Comparison of ENCODE assay signal across 17 cellular contexts in the genomic region with DNA sequence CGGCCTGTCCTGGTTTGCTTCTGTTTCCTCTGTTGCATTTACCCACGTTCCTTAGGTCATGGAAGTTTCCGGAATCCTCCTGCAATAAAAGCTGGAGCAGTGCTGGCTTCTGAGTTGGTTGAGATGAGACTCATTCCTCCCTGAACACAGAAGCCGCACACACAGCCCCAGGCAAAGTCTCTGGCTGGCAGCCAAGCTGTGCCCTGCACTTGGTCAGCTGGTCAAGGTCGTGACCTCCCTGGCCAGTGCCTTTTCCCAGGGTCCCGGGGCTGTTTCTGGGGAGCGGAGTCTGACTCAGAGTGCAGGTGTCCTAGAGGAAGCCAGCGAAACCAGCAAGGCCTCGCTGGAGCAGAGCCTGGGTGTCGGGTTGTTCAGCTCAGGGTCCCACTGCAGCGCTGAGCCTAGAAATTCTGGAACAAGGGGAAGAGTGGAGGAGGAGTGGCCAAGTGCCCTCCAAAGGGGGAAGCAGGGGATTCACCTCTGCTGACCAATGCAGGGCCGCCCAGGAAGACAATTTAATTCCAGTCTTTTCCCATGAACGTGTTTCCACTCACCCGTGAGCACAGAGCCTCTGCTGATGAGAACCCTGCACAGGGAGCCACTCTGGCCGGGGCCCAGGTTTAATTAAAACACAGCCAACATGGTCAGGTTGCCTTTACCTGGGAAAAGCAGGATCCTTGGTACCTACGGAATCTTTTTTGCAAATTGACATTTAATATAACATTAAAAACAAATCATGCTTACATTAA.
A peak's percentile ranks its signal among the peaks of the same experiment; 100 is the strongest.
DNase-seq lines count a peak whose midpoint lies in the region; ATAC-seq and TF ChIP-seq lines count a peak whose summit lies in the region.
"Had no signal": no experiment of that assay in that cellular context is flagged by ENCODE, and none has a peak within 500 bp of the region (broad histone marks: within the 10 kb centered on the region; RNA-seq: fewer than 3 reads in every experiment).

No MANE protein-coding gene starts in this region.

- intact Hi-C loops in spleen (cut with DNase I; ENCODE audit: low total_unique reads), result no loop called here

- TF ChIP-seq CTCF in SK-N-SH (IDR thresholded peaks at IDR 0.05), result no peak
- no peak for TF ChIP-seq CTCF in WTC11 (IDR thresholded peaks at IDR 0.05)
- TF ChIP-seq CTCF in spleen (IDR thresholded peaks at IDR 0.05 in 8 of 11, conservative IDR thresholded peaks at IDR 0.05 in 3 of 11), result no peak
- no peak for TF ChIP-seq CTCF in GM10266 (IDR thresholded peaks at IDR 0.05; ENCODE audit: control insufficient read depth, insufficient read depth, low read depth, missing control alignments)

- TF ChIP-seq RAD21 in SK-N-SH (IDR thresholded peaks at IDR 0.05; ENCODE audit: low read length), result no peak

- H3K36me3 Mint-ChIP-seq in WTC11, result peaks cover 6% of the 10 kb centered on the region; the same call in 1 of the 2 replicates

- H3K36me3 ChIP-seq in SK-N-SH (replicated peaks in 1 of 2; ENCODE audit: control insufficient read depth in 1 of 2, insufficient read depth in 2 of 2, low read length in 1 of 2) (no peaks in the 10 kb centered on the region), spleen (no peaks in the 10 kb centered on the region)
- H3K36me3 ChIP-seq: esophagus muscularis mucosa had no signal

- no peak overlapping the region for H3K4me3 Mint-ChIP-seq in WTC11
- H3K4me3 Mint-ChIP-seq: stimulated activated naive CD8-positive, alpha-beta T cell treated with anti-CD3 and anti-CD28 coated beads, Interleukin-15, Interleukin-2, amounts not matched to agents 100 ng/mL and 50 ng/mL, for 24 hours had no signal

- H3F3A ChIP-seq in SK-N-SH (replicated peaks; ENCODE audit: insufficient read depth), result no peaks in the 10 kb centered on the region

- H3K27me3 ChIP-seq in SK-N-SH (ENCODE audit: insufficient read depth) (no peaks in the 10 kb centered on the region), spleen (replicated peaks in 1 of 7) (peaks cover 0 to 46% (median 7%) of the 10 kb centered on the region in 7 donors)

- H4K20me1 ChIP-seq in SK-N-SH (ENCODE audit: insufficient read depth), result no peaks in the 10 kb centered on the region

- H3K4me1 ChIP-seq in SK-N-SH (ENCODE audit: control insufficient read depth in 1 of 2, insufficient read depth in 2 of 2, low read depth in 1 of 2, low read length in 1 of 2) (peaks cover 0 to 17% of the 10 kb centered on the region in 2 experiments; a peak in 1 of 4 replicates), spleen (peaks cover 0 to 27% (median 15%) of the 10 kb centered on the region in 6 donors)
- H3K4me1 ChIP-seq: esophagus muscularis mucosa had no signal

- no peak for TF ChIP-seq POLR2A in spleen (IDR thresholded peaks at IDR 0.05)

- H3K9me3 ChIP-seq in SK-N-SH, result no peaks in the 10 kb centered on the region
- H3K9me3 ChIP-seq in spleen, result peaks cover 0 to under 1% (median 0%) of the 10 kb centered on the region in 8 donors

- DNase-seq in SK-N-SH, result peak; percentile 75
- peak; percentile 17 for DNase-seq in WTC11 (ENCODE audit: low spot score)
- DNase-seq in kidney tubule cell (ENCODE audit: low spot score), result peak; percentile 86
- peak; percentile 71 for DNase-seq in spleen
- no peak for DNase-seq in NCI-H2029 (lab: John Stamatoyannopoulos, UW)
- DNase-seq in GM10266 (ENCODE audit: extremely low spot score), result no peak
- no peak for DNase-seq in stimulated activated CD4-positive, alpha-beta T cell treated with anti-CD3 and anti-CD28 coated beads, Interleukin-2, amount 100 ng/mL, for 48 hours
- DNase-seq: activated CD4-positive, alpha-beta T cell treated with anti-CD3 and anti-CD28 coated beads for 4 hours; central memory CD4-positive, alpha-beta T cell; effector CD4-positive, alpha-beta T cell; GM23248; NCI-H1436 treated with DMSO at 0.1 percent for 48 hours; stimulated activated CD4-positive, alpha-beta T cell treated with anti-CD3 and anti-CD28 coated beads, Interleukin-1b, Interleukin-23, amount 100 ng/mL, for 48 hours had no signal

- H3K79me2 ChIP-seq in SK-N-SH (ENCODE audit: insufficient read depth), result no peaks in the 10 kb centered on the region

- POLR2A ChIA-PET in SK-N-SH (lab: Yijun Ruan, JAX), result no interaction called here
- POLR2A ChIA-PET in WTC11 (lab: Charles Lee), result no interaction called here

- 43% methylated on average over 13 of the region's 16 CpGs for WGBS in SK-N-SH (ENCODE audit: low lambda C conversion rate)
- WGBS in spleen, 5 donors, result 66 to 73% (median 70%) methylated on average over 13 to 16 of the region's 16 CpGs

- H3K9me2 ChIP-seq in SK-N-SH, result no peaks in the 10 kb centered on the region

- peaks cover 49% of the 10 kb centered on the region for H3K4me1 Mint-ChIP-seq in WTC11

- ATAC-seq in SK-N-SH treated with all-trans-retinoic acid at 6 μM for 48 hours, result no peak
- no peak; the same call in 1 of the 2 replicates for ATAC-seq in WTC11

- no peak overlapping the region for H3K4me2 ChIP-seq in SK-N-SH
- H3K4me2 ChIP-seq: PC-9 had no signal

- H3K9ac ChIP-seq in SK-N-SH, result no peak overlapping the region
- H3K9ac ChIP-seq: GM23248 had no signal

- TF ChIP-seq EP300 in SK-N-SH (IDR thresholded peaks at IDR 0.05; ENCODE audit: borderline replicate concordance in 1 of 2, low read depth in 1 of 2, low read length in 1 of 2), result no peak

- no peak overlapping the region for H3K27ac ChIP-seq in SK-N-SH (ENCODE audit: low read depth in 2 of 2, low read length in 1 of 2)
- H3K27ac ChIP-seq in spleen, result peak overlapping the region in 2 of 8 donors; percentile 4 to 6
- H3K27ac ChIP-seq: esophagus muscularis mucosa, GM23248, PC-9 had no signal

- CTCF ChIA-PET in SK-N-SH (lab: Yijun Ruan, JAX) (interaction anchor here (0.8 kb wide), 2 partner anchors 132 to 368 kb away, joined by 3 read pairs; no protein-coding TSS in a partner anchor), WTC11 (lab: Charles Lee) (interaction anchor here (1.3 to 1.4 kb wide), 2 partner anchors 15 to 85 kb away, joined by 3 to 4 read pairs; no protein-coding TSS in a partner anchor)

- H2AFZ ChIP-seq in SK-N-SH (ENCODE audit: low read depth), result no peak overlapping the region
- H2AFZ ChIP-seq: GM23248, PC-9 had no signal

- H3K4me3 ChIP-seq in SK-N-SH (ENCODE audit: low read depth in 2 of 2, low read length in 1 of 2) (no peak overlapping the region), spleen (no peak overlapping the region)
- H3K4me3 ChIP-seq: esophagus muscularis mucosa, GM23248, PC-9 had no signal

- peak overlapping the region; percentile 83 for H3K27ac Mint-ChIP-seq in WTC11
- H3K27ac Mint-ChIP-seq: stimulated activated naive CD8-positive, alpha-beta T cell treated with anti-CD3 and anti-CD28 coated beads, Interleukin-15, Interleukin-2, amounts not matched to agents 100 ng/mL and 50 ng/mL, for 24 hours had no signal

- H3K27me3 Mint-ChIP-seq in WTC11 (ENCODE audit: low read depth), result peaks cover 4% of the 10 kb centered on the region

- peaks cover 8% of the 10 kb centered on the region for H3K9me3 Mint-ChIP-seq in WTC11
- H3K9me3 Mint-ChIP-seq: stimulated activated naive CD8-positive, alpha-beta T cell treated with anti-CD3 and anti-CD28 coated beads, Interleukin-15, Interleukin-2, amounts not matched to agents 100 ng/mL and 50 ng/mL, for 24 hours had no signal

TF ChIP-seq in SK-N-SH treated with all-trans-retinoic acid at 6 μM for 48 hours, 23 proteins besides CTCF, POLR2A, EP300 and RAD21 (continues in another document):
- TF ChIP-seq OSR1 (CRISPR knock-in tag; IDR thresholded peaks at IDR 0.05) (no peak), ZNF565 (CRISPR knock-in tag; conservative IDR thresholded peaks at IDR 0.05; ENCODE audit: low read depth) (no peak), ISL1 (CRISPR knock-in tag; IDR thresholded peaks at IDR 0.05) (no peak), RARB (CRISPR knock-in tag; IDR thresholded peaks at IDR 0.05) (no peak), TOX (CRISPR knock-in tag; IDR thresholded peaks at IDR 0.05; ENCODE audit: borderline replicate concordance) (no peak)
- TF ChIP-seq, protein P1, sequence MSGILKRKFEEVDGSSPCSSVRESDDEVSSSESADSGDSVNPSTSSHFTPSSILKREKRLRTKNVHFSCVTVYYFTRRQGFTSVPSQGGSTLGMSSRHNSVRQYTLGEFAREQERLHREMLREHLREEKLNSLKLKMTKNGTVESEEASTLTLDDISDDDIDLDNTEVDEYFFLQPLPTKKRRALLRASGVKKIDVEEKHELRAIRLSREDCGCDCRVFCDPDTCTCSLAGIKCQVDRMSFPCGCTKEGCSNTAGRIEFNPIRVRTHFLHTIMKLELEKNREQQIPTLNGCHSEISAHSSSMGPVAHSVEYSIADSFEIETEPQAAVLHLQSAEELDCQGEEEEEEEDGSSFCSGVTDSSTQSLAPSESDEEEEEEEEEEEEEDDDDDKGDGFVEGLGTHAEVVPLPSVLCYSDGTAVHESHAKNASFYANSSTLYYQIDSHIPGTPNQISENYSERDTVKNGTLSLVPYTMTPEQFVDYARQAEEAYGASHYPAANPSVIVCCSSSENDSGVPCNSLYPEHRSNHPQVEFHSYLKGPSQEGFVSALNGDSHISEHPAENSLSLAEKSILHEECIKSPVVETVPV (CRISPR knock-in tag; IDR thresholded peaks at IDR 0.05), result no peak

TF ChIP-seq in WTC11, 78 proteins besides CTCF, POLR2A, EP300 and RAD21:
- no peak for TF ChIP-seq ETV6 (CRISPR knock-in tag; IDR thresholded peaks at IDR 0.05)

Comparison
In these comparisons a context has a peak if more than half of its experiments do, and no peak if none do; other contexts are left out.
1. DNase-seq: peak in SK-N-SH (single experiment), WTC11 (single experiment), kidney tubule cell (single experiment) and spleen (single experiment); none in NCI-H2029 (single experiment), GM10266 (single experiment) and stimulated activated CD4-positive, alpha-beta T cell treated with anti-CD3 and anti-CD28 coated beads, Interleukin-2, amount 100 ng/mL, for 48 hours (0 of 2).